In the genomic region with DNA sequence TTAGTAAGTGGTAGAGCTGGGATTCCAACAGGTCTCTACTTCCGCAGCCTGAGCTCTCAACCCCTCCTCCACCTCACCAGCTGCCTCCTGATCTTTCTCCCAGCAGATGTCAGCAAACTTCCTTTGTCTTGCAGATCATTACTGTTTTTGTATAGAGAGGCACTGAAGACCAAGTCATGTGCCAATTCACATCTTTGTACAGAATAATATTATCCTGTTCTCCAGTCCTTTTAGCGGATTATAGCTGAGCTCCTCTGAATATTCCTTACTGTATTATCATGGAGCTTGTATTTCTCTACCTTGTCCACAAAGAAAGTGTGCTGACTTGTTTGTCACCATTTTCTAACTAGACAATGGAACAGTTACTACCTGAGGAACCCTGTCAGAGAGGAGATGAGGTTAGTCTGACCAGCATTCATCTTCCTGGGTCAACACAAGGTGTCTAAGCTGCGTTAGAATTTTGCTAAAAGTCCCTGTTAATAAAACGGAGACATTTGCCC, we compare ENCODE assay signal across 8 cellular contexts.
A peak's percentile ranks its signal among the peaks of the same experiment; 100 is the strongest.
DNase-seq lines count a peak whose midpoint lies in the region; TF ChIP-seq lines count a peak whose summit lies in the region.

No MANE protein-coding gene starts in this region.

- no peaks in the 10 kb centered on the region for H4K20me1 ChIP-seq in OCI-LY1 (ENCODE audit: insufficient read depth, low read length)

- no peaks in the 10 kb centered on the region for H3K27me3 ChIP-seq in OCI-LY1 (ENCODE audit: insufficient read depth, low read length)
- H3K27me3 ChIP-seq in esophagus squamous epithelium, result no peaks in the 10 kb centered on the region

- DNase-seq in AG10803 (ENCODE audit: low read depth), result peak; percentile 58
- peak; percentile 77 for DNase-seq in HT1080 (ENCODE audit: low read depth)
- DNase-seq in esophagus squamous epithelium (lab: John Stamatoyannopoulos, UW), result no peak
- DNase-seq in neural crest cell (ENCODE audit: low read depth, low spot score), result peak; percentile 18
- DNase-seq in T-helper 9 cell, result no peak
- DNase-seq in activated CD8-positive, alpha-beta memory T cell treated with anti-CD3 and anti-CD28 coated beads, Interleukin-2, amount 50 U/mL, for 4 hours, result no peak
- no peak for DNase-seq in cortex of kidney (lab: John Stamatoyannopoulos, UW)

- no peak overlapping the region for H2AFZ ChIP-seq in OCI-LY1 (ENCODE audit: low read length)

- H3K4me1 ChIP-seq in OCI-LY1 (ENCODE audit: insufficient read depth, low read length, severe bottlenecking) (no peaks in the 10 kb centered on the region), esophagus squamous epithelium (peaks cover 0 to 14% (median 0%) of the 10 kb centered on the region in 3 donors)

- TF ChIP-seq CTCF in AG10803 (conservative IDR thresholded peaks at IDR 0.05; ENCODE audit: low read length), result peak; percentile 67
- peak; percentile 6; the same call in 1 of the 2 replicates for TF ChIP-seq CTCF in OCI-LY1 (IDR thresholded peaks at IDR 0.05; ENCODE audit: low read length)
- TF ChIP-seq CTCF in esophagus squamous epithelium (IDR thresholded peaks at IDR 0.05), result peak in 5 of 6 experiments; percentile 14 to 54 (median 36)
- peak; percentile 58 for TF ChIP-seq CTCF in neural crest cell (conservative IDR thresholded peaks at IDR 0.05)

- TF ChIP-seq POLR2A in esophagus squamous epithelium (IDR thresholded peaks at IDR 0.05), result no peak

- no peak overlapping the region for H3K9ac ChIP-seq in OCI-LY1 (ENCODE audit: low read length)

- peaks cover 31% of the 10 kb centered on the region for H3K4me1 Mint-ChIP-seq in neural crest cell

- no peaks in the 10 kb centered on the region for H3K79me2 ChIP-seq in OCI-LY1 (ENCODE audit: insufficient read depth, low read length)

- no peak overlapping the region for H3K27ac Mint-ChIP-seq in neural crest cell (ENCODE audit: unreplicated experiment)

- 45 to 47% methylated on average over 4 of the region's 4 CpGs for WGBS in esophagus squamous epithelium, 2 donors

- H3K27ac ChIP-seq in OCI-LY1 (ENCODE audit: low read depth, low read length, poor library complexity, severe bottlenecking), result no peak overlapping the region
- peak overlapping the region in 1 of 4 donors; percentile 54 for H3K27ac ChIP-seq in esophagus squamous epithelium

- intact Hi-C loops in esophagus squamous epithelium (cut with DNase I), result loop anchor here (10.0 kb wide), 1 partner anchor 320 kb away; no protein-coding TSS in a partner anchor

- no peaks in the 10 kb centered on the region for H3K36me3 Mint-ChIP-seq in neural crest cell (ENCODE audit: low read depth)

- no peaks in the 10 kb centered on the region for H3F3A ChIP-seq in OCI-LY1 (ENCODE audit: insufficient read depth, low read length)

- no peak overlapping the region for H3K4me3 ChIP-seq in AG10803 (ENCODE audit: low read length)
- H3K4me3 ChIP-seq in OCI-LY1 (ENCODE audit: low read depth, low read length, poor library complexity, severe bottlenecking), result no peak overlapping the region
- H3K4me3 ChIP-seq in esophagus squamous epithelium, result no peak overlapping the region

- H3K27me3 Mint-ChIP-seq in neural crest cell (ENCODE audit: low read depth), result no peaks in the 10 kb centered on the region

- H3K9me3 Mint-ChIP-seq in neural crest cell, result no peaks in the 10 kb centered on the region

- H3K36me3 ChIP-seq in OCI-LY1 (ENCODE audit: insufficient read depth, low read length), result no peaks in the 10 kb centered on the region
- H3K36me3 ChIP-seq in esophagus squamous epithelium, result no peaks in the 10 kb centered on the region

- H3K9me2 ChIP-seq in OCI-LY1 (ENCODE audit: low read depth, low read length), result no peaks in the 10 kb centered on the region

- H3K4me2 ChIP-seq in OCI-LY1 (ENCODE audit: low read length), result no peak overlapping the region

- H3K4me3 Mint-ChIP-seq in neural crest cell, result no peak overlapping the region

- H3K9me3 ChIP-seq in OCI-LY1 (ENCODE audit: low read length) (no peaks in the 10 kb centered on the region), esophagus squamous epithelium (no peaks in the 10 kb centered on the region)

Comparison
In these comparisons a context has a peak if more than half of its experiments do, and no peak if none do; other contexts are left out.
1. DNase-seq: peak in AG10803 (single experiment), HT1080 (single experiment) and neural crest cell (single experiment); none in esophagus squamous epithelium (single experiment), T-helper 9 cell (single experiment), activated CD8-positive, alpha-beta memory T cell treated with anti-CD3 and anti-CD28 coated beads, Interleukin-2, amount 50 U/mL, for 4 hours (single experiment) and cortex of kidney (single experiment).
2. CTCF ChIP-seq: peak in every context shown above with its lines; median percentile 67 in AG10803; 58 in neural crest cell; 36 in esophagus squamous epithelium; 6 in OCI-LY1.